ENCODE assay signal across 16 cellular contexts in genomic region chr13:49218493-49219051, GRCh38. TPM values are rescaled to one million over a fixed set of nuclear protein-coding genes. Genes with fewer than 3 reads are reported as not detected.
A peak's percentile ranks its signal among the peaks of the same experiment; 100 is the strongest.
DNase-seq lines count a peak whose midpoint lies in the region; ATAC-seq and TF ChIP-seq lines count a peak whose summit lies in the region.
"Had no signal": no experiment of that assay in that cellular context is flagged by ENCODE, and none has a peak within 500 bp of the region (broad histone marks: within the 10 kb centered on the region; RNA-seq: fewer than 3 reads in every experiment).

No MANE protein-coding gene starts in this region.

- H3K27ac ChIP-seq in SK-N-SH (ENCODE audit: low read depth in 2 of 2, low read length in 1 of 2): no peak overlapping the region
- H3K27ac ChIP-seq: parathyroid adenoma, RWPE1, upper lobe of right lung had no signal

- H3K9me3 Mint-ChIP-seq in activated CD4-positive, alpha-beta T cell treated with anti-CD3 and anti-CD28 coated beads, Interleukin-2, amount 10 ng/mL, durations not matched to agents 24 days and 14 days: peaks cover 4% of the 10 kb centered on the region
- H3K9me3 Mint-ChIP-seq in progenitor cell of endocrine pancreas (ENCODE audit: low read depth): no peaks in the 10 kb centered on the region
- H3K9me3 Mint-ChIP-seq: activated CD4-positive, alpha-beta memory T cell treated with anti-CD3 and anti-CD28 coated beads for 36 hours had no signal

- no peak overlapping the region for H3K4me3 Mint-ChIP-seq in activated CD4-positive, alpha-beta T cell treated with anti-CD3 and anti-CD28 coated beads, Interleukin-2, amount 10 ng/mL, durations not matched to agents 24 days and 14 days
- H3K4me3 Mint-ChIP-seq in progenitor cell of endocrine pancreas (ENCODE audit: low read depth): peak overlapping the region; percentile 18
- H3K4me3 Mint-ChIP-seq: activated CD4-positive, alpha-beta memory T cell treated with anti-CD3 and anti-CD28 coated beads for 36 hours had no signal

- TF ChIP-seq RAD21 in SK-N-SH (IDR thresholded peaks at IDR 0.05; ENCODE audit: low read length): no peak

- DNase-seq in activated CD4-positive, alpha-beta T cell treated with anti-CD3 and anti-CD28 coated beads, Interleukin-2, amount 10 ng/mL, durations not matched to agents 24 days and 14 days: peak; percentile 51
- no peak for DNase-seq in activated CD4-positive, alpha-beta T cell treated with anti-CD3 and anti-CD28 coated beads for 48 hours
- DNase-seq in amniotic epithelial cell (ENCODE audit: low read depth): peak; percentile 25
- no peak for DNase-seq in progenitor cell of endocrine pancreas (ENCODE audit: low spot score, unreplicated experiment)
- DNase-seq in SK-N-SH: no peak
- DNase-seq: activated CD4-positive, alpha-beta memory T cell treated with anti-CD3 and anti-CD28 coated beads for 36 hours; activated naive CD4-positive, alpha-beta T cell treated with Interleukin-2 at 50 U/mL for 16 hours; stimulated activated CD4-positive, alpha-beta T cell treated with anti-CD3 and anti-CD28 coated beads, Interleukin-1b, Interleukin-23, amount 100 ng/mL, for 48 hours; upper lobe of right lung had no signal

- no peak for ATAC-seq in HG03196 (IDR thresholded peaks at IDR 0.05; ENCODE audit: unreplicated experiment)
- no peak for ATAC-seq in GM21528 (IDR thresholded peaks at IDR 0.05; ENCODE audit: low FRiP score, unreplicated experiment)
- ATAC-seq: K562, upper lobe of right lung had no signal

- no peaks in the 10 kb centered on the region for H3K9me3 ChIP-seq in SK-N-SH
- H3K9me3 ChIP-seq: upper lobe of right lung had no signal

- H3K79me2 ChIP-seq in SK-N-SH (ENCODE audit: insufficient read depth): no peaks in the 10 kb centered on the region
- H3K79me2 ChIP-seq: parathyroid adenoma had no signal

- H3K4me2 ChIP-seq in SK-N-SH: no peak overlapping the region

- H3K4me1 Mint-ChIP-seq in activated CD4-positive, alpha-beta T cell treated with anti-CD3 and anti-CD28 coated beads, Interleukin-2, amount 10 ng/mL, durations not matched to agents 24 days and 14 days: peaks cover 13% of the 10 kb centered on the region
- H3K4me1 Mint-ChIP-seq in progenitor cell of endocrine pancreas (ENCODE audit: low read depth): peaks cover 6% of the 10 kb centered on the region

- peaks cover 54% of the 10 kb centered on the region for H3K27me3 Mint-ChIP-seq in activated CD4-positive, alpha-beta T cell treated with anti-CD3 and anti-CD28 coated beads, Interleukin-2, amount 10 ng/mL, durations not matched to agents 24 days and 14 days
- peaks cover 64% of the 10 kb centered on the region for H3K27me3 Mint-ChIP-seq in progenitor cell of endocrine pancreas

- intact Hi-C loops in activated CD4-positive, alpha-beta T cell treated with anti-CD3 and anti-CD28 coated beads, Interleukin-2, amount 10 ng/mL, durations not matched to agents 24 days and 14 days (cut with micrococcal nuclease): no loop called here

- POLR2A ChIA-PET in SK-N-SH (lab: Yijun Ruan, JAX): no interaction called here

- H3K4me1 ChIP-seq in SK-N-SH (ENCODE audit: control insufficient read depth in 1 of 2, insufficient read depth in 2 of 2, low read depth in 1 of 2, low read length in 1 of 2): peaks cover 0 to 5% of the 10 kb centered on the region in 2 experiments; a peak in 1 of 4 replicates
- H3K4me1 ChIP-seq: parathyroid adenoma had no signal

- H3K9me2 ChIP-seq in SK-N-SH: no peaks in the 10 kb centered on the region

- no peak overlapping the region for H2AFZ ChIP-seq in SK-N-SH (ENCODE audit: low read depth)
- H2AFZ ChIP-seq: parathyroid adenoma had no signal

- H3K27me3 ChIP-seq in SK-N-SH (ENCODE audit: insufficient read depth): peaks cover 45% of the 10 kb centered on the region

- H3K36me3 Mint-ChIP-seq in activated CD4-positive, alpha-beta T cell treated with anti-CD3 and anti-CD28 coated beads, Interleukin-2, amount 10 ng/mL, durations not matched to agents 24 days and 14 days (ENCODE audit: low read depth): no peaks in the 10 kb centered on the region
- H3K36me3 Mint-ChIP-seq in progenitor cell of endocrine pancreas (ENCODE audit: insufficient read depth): peaks cover 5% of the 10 kb centered on the region

- H3F3A ChIP-seq in SK-N-SH (replicated peaks; ENCODE audit: insufficient read depth): peaks cover 7% of the 10 kb centered on the region

- 91% methylated on average over 24 of the region's 25 CpGs for WGBS in SK-N-SH (ENCODE audit: low lambda C conversion rate)

- TF ChIP-seq CTCF in progenitor cell of endocrine pancreas (IDR thresholded peaks at IDR 0.05; ENCODE audit: unreplicated experiment) (no peak), SK-N-SH (IDR thresholded peaks at IDR 0.05) (no peak)

- CTCF ChIA-PET in SK-N-SH (lab: Yijun Ruan, JAX): interaction anchor here (1.4 to 1.6 kb wide), 2 partner anchors 11 to 21 kb away, joined by 4 read pairs; no protein-coding TSS in a partner anchor

- H3K27ac Mint-ChIP-seq in activated CD4-positive, alpha-beta T cell treated with anti-CD3 and anti-CD28 coated beads, Interleukin-2, amount 10 ng/mL, durations not matched to agents 24 days and 14 days: no peak overlapping the region
- H3K27ac Mint-ChIP-seq in progenitor cell of endocrine pancreas: no peak overlapping the region
- H3K27ac Mint-ChIP-seq: activated CD4-positive, alpha-beta memory T cell treated with anti-CD3 and anti-CD28 coated beads for 36 hours had no signal

- H3K4me3 ChIP-seq in iPS-11a (ENCODE audit: low read depth, low read length): peak overlapping the region; percentile 29
- no peak overlapping the region for H3K4me3 ChIP-seq in SK-N-SH (ENCODE audit: low read depth in 2 of 2, low read length in 1 of 2)
- H3K4me3 ChIP-seq: K562, upper lobe of right lung had no signal

- no peaks in the 10 kb centered on the region for H4K20me1 ChIP-seq in SK-N-SH (ENCODE audit: insufficient read depth)

- H3K9ac ChIP-seq in SK-N-SH: no peak overlapping the region
- H3K9ac ChIP-seq: parathyroid adenoma had no signal

- TF ChIP-seq EP300 in SK-N-SH (IDR thresholded peaks at IDR 0.05; ENCODE audit: borderline replicate concordance in 1 of 2, low read depth in 1 of 2, low read length in 1 of 2): no peak

- no peaks in the 10 kb centered on the region for H3K36me3 ChIP-seq in SK-N-SH (replicated peaks in 1 of 2; ENCODE audit: control insufficient read depth in 1 of 2, insufficient read depth in 2 of 2, low read length in 1 of 2)
- H3K36me3 ChIP-seq: upper lobe of right lung had no signal

TF ChIP-seq in SK-N-SH, 30 proteins besides CTCF, POLR2A, EP300 and RAD21:
- TF ChIP-seq ELF1 (IDR thresholded peaks at IDR 0.05): no peak

RNA-seq across cellular contexts. Expression of gene MLNR, which starts 1.6 kb away (rescaled TPM):
- not detected in 2 replicates for total RNA-seq in activated CD4-positive, alpha-beta T cell treated with anti-CD3 and anti-CD28 coated beads, Interleukin-2, amount 10 ng/mL, durations not matched to agents 24 days and 14 days
- 0.24 and 0.31 TPM in 2 replicates for total RNA-seq in progenitor cell of endocrine pancreas
- polyA plus RNA-seq in SK-N-SH (2012; rRNA removed): not detected in 2 replicates
- not detected in 2 replicates for polyA plus RNA-seq in SK-N-SH (2012; cell fraction: cytosol; rRNA removed)
- 0.07 TPM in 1 of 2 replicates, not detected in the other for polyA plus RNA-seq in SK-N-SH (2012; cell fraction: nucleus; rRNA removed)
- total RNA-seq: activated CD4-positive, alpha-beta memory T cell treated with anti-CD3 and anti-CD28 coated beads for 36 hours; K562; upper lobe of right lung had no signal
- polyA plus RNA-seq: K562, liver had no signal

RNA-seq across cellular contexts. Expression of gene CDADC1, which starts 29.2 kb away (rescaled TPM):
- 8.0 and 9.5 TPM in 2 replicates for total RNA-seq in activated CD4-positive, alpha-beta T cell treated with anti-CD3 and anti-CD28 coated beads, Interleukin-2, amount 10 ng/mL, durations not matched to agents 24 days and 14 days
- 11.7 and 13.9 TPM in 2 replicates for total RNA-seq in progenitor cell of endocrine pancreas
- 3.2 and 3.5 TPM in 2 replicates for polyA plus RNA-seq in SK-N-SH (2012; rRNA removed)
- polyA plus RNA-seq in SK-N-SH (2012; cell fraction: cytosol; rRNA removed): 4.2 and 4.8 TPM in 2 replicates
- 2.8 and 3.3 TPM in 2 replicates for polyA plus RNA-seq in SK-N-SH (2012; cell fraction: nucleus; rRNA removed)

Comparison
In these comparisons a context has a peak if more than half of its experiments do, and no peak if none do; other contexts are left out.
1. DNase-seq: peak in activated CD4-positive, alpha-beta T cell treated with anti-CD3 and anti-CD28 coated beads, Interleukin-2, amount 10 ng/mL, durations not matched to agents 24 days and 14 days (single experiment) and amniotic epithelial cell (single experiment); none in activated CD4-positive, alpha-beta T cell treated with anti-CD3 and anti-CD28 coated beads for 48 hours (single experiment), progenitor cell of endocrine pancreas (single experiment) and SK-N-SH (single experiment).